Comparison of ENCODE assay signal across 31 cellular contexts in the genomic region with DNA sequence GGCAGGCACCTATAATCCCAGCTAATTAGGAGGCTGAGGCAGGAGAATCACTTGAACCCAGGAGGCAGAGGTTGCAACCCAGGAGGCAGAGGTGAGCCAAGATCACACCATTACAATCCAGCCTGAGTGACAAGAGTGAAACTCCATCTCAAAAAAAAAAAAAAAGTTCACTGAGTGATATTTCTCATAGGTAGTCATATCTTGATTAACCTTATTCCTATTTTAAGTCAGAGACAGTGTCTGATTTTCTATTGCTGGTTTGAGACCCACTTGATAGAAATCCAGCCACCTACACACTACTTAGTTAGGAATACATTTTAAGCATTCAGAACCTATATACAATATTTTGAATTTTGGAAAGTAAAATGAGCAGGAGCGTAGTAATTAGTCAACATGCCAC.
"Had no signal": no experiment of that assay in that cellular context is flagged by ENCODE, and none has a peak within 500 bp of the region (broad histone marks: within the 10 kb centered on the region; RNA-seq: fewer than 3 reads in every experiment).

No MANE protein-coding gene starts in this region.

- ATAC-seq: activated CD8-positive, alpha-beta memory T cell treated with anti-CD3 and anti-CD28 coated beads, Interleukin-2, amount 10 ng/mL, durations not matched to agents 7 days and 5 days; activated naive CD8-positive, alpha-beta T cell treated with anti-CD3 and anti-CD28 coated beads, Interleukin-2, amount 50 U/mL, for 24 hours; Right ventricle myocardium inferior had no signal

- DNase-seq: activated B cell treated with CpG ODN at 0.5 μM for 24 hours; activated CD4-positive, alpha-beta memory T cell treated with anti-CD3 and anti-CD28 coated beads, Interleukin-2, amount 10 ng/mL, durations not matched to agents 7 days and 5 days; activated CD4-positive, alpha-beta T cell treated with anti-CD3 and anti-CD28 coated beads for 4 hours; activated CD4-positive, alpha-beta T cell treated with anti-CD3 and anti-CD28 coated beads, Interleukin-2, amount 50 U/mL, for 1 hour; activated CD4-positive, CD25-positive, alpha-beta regulatory T cell treated with anti-CD3 and anti-CD28 coated beads, Interleukin-2, amount 50 U/mL, for 72 hours; activated CD8-positive, alpha-beta memory T cell treated with anti-CD3 and anti-CD28 coated beads for 24 hours; activated CD8-positive, alpha-beta memory T cell treated with anti-CD3 and anti-CD28 coated beads, Interleukin-2, amount 10 ng/mL, durations not matched to agents 7 days and 5 days; activated CD8-positive, alpha-beta memory T cell treated with anti-CD3 and anti-CD28 coated beads, Interleukin-2, amount 50 U/mL, for 48 hours; activated effector memory CD4-positive, alpha-beta T cell treated with Interleukin-2 at 50 U/mL for 16 hours; activated naive CD4-positive, alpha-beta T cell treated with anti-CD3 and anti-CD28 coated beads, Interleukin-2, amount 10 ng/mL, durations not matched to agents 7 days and 5 days; activated naive CD8-positive, alpha-beta T cell treated with anti-CD3 and anti-CD28 coated beads, Interleukin-2, amount 50 U/mL, for 24 hours; activated T-cell treated with anti-CD3 and anti-CD28 coated beads, Interleukin-2, amount 50 U/mL, for 48 hours; anterior cingulate cortex; caudate nucleus; cerebellar nuclear complex; cortex of kidney; NCI-H1092 treated with DMSO at 0.1 percent for 48 hours; NCI-H1417; NCI-H146; NCI-H187; NCI-H2029 treated with DMSO at 0.1 percent for 48 hours; NCI-H2107; NCI-H2171; NCI-H2227 treated with DMSO at 0.1 percent for 48 hours; NCI-H524 treated with DMSO at 0.1 percent for 48 hours; PC-9; SW 1271; T-helper 1 cell; T-helper 2 cell; T-helper 9 cell had no signal
